ENCODE assay signal across 7 cellular contexts in the genomic region with DNA sequence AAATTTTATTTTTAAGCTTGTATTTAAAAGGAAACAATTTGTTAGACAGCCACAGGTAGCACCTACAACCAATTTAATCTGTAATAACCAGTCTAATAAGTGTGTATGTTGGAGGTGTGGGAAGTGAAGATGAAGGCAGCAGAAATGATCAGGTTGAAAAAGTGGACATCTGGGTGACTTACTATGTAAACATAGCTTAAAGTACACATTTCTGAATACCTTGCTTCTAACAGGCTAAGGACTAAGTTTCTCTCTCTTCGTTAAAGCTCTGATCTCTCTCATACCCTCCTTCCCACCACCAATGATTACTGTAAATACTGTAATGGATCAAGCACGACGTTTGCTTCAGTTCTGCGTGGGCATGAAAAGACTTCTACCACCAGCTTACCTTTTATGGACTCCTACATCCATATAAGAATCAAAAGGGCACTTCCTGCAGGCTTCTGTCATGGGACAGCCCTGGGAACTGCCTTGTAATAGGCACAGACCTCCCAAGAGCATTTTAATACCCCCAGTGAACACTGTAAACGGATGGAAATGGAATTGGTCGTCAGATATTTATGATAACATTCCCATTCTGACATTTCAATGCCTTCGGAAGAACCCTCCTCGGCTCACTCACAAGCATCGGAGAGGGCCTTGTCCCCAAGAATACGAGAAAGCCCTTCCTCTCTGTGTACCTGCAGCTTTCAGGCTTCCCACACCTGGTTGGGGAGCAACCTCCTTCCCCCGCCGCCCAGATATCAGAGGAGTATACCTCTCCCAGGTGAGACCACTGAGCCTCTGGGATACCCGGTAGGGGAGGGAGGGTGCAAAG. TPM values are rescaled to one million over a fixed set of nuclear protein-coding genes. Genes with fewer than 3 reads are reported as not detected.
DNase-seq lines count a peak whose midpoint lies in the region; ATAC-seq, FAIRE-seq and TF ChIP-seq lines count a peak whose summit lies in the region.

No MANE protein-coding gene starts in this region.

- no peaks in the 10 kb centered on the region for H4K20me1 ChIP-seq in astrocyte (ENCODE audit: insufficient read depth, low read length)

- no peak for TF ChIP-seq CTCF in astrocyte (IDR thresholded peaks at IDR 0.05; ENCODE audit: insufficient read depth, low read depth, low read length)

- peak overlapping the region; percentile 88 for H3K27ac ChIP-seq in astrocyte (ENCODE audit: low read depth, low read length)
- H3K27ac ChIP-seq in substantia nigra (ENCODE audit: low read depth, low read length, poor library complexity, severe bottlenecking): peak overlapping the region; percentile 91

- H3K4me3 Mint-ChIP-seq in astrocyte (ENCODE audit: unreplicated experiment): peak overlapping the region; percentile 98

- H3K9ac ChIP-seq in astrocyte (ENCODE audit: low read length): peak overlapping the region; percentile 88

- H3K27me3 ChIP-seq in astrocyte (ENCODE audit: insufficient read depth, low read length): no peaks in the 10 kb centered on the region

- peaks cover 13% of the 10 kb centered on the region for H3K4me1 ChIP-seq in astrocyte (ENCODE audit: insufficient read depth, low read length)

- no peaks in the 10 kb centered on the region for H3K27me3 Mint-ChIP-seq in astrocyte (ENCODE audit: low read depth, unreplicated experiment)

- H3K9me3 ChIP-seq in astrocyte (ENCODE audit: insufficient read depth, low read depth, low read length): no peaks in the 10 kb centered on the region

- peak overlapping the region; percentile 99 for H3K4me2 ChIP-seq in astrocyte (ENCODE audit: low read length)

- H3K27ac Mint-ChIP-seq in astrocyte (ENCODE audit: unreplicated experiment): peak overlapping the region; percentile 87

- peaks cover 6% of the 10 kb centered on the region for H3K4me1 Mint-ChIP-seq in astrocyte (ENCODE audit: low read depth, unreplicated experiment)

- FAIRE-seq in HTR-8/SVneo (lab: Jason Lieb, UNC) (no peak), astrocyte (lab: Jason Lieb, UNC) (no peak), urothelium cell line (lab: Jason Lieb, UNC) (no peak)

- no peaks in the 10 kb centered on the region for H3K9me3 Mint-ChIP-seq in astrocyte (ENCODE audit: unreplicated experiment)

- H3K79me2 ChIP-seq in astrocyte (ENCODE audit: insufficient read depth, low read length): peaks cover 50% of the 10 kb centered on the region

- peak; percentile 22 for DNase-seq in HTR-8/SVneo (ENCODE audit: insufficient read length, low spot score)
- no peak for DNase-seq in astrocyte (ENCODE audit: low read depth)
- DNase-seq in kidney glomerular epithelial cell (lab: John Stamatoyannopoulos, UW): peak; percentile 22
- DNase-seq in substantia nigra (lab: John Stamatoyannopoulos, UW): no peak
- DNase-seq in MV-4-11 (lab: John Stamatoyannopoulos, UW): no peak
- DNase-seq in urothelium cell line (ENCODE audit: low spot score): no peak

- ATAC-seq in GM18502 (IDR thresholded peaks at IDR 0.05; ENCODE audit: poor library complexity, unreplicated experiment): peak; percentile 20

- H3K4me3 ChIP-seq in astrocyte (ENCODE audit: insufficient read depth, low read depth, low read length): peak overlapping the region; percentile 87

- peak overlapping the region; percentile 99 for H2AFZ ChIP-seq in astrocyte (ENCODE audit: low read depth, low read length)

- peaks cover under 1% of the 10 kb centered on the region for H3K36me3 ChIP-seq in astrocyte (ENCODE audit: insufficient read depth, low read length)

- H3K36me3 Mint-ChIP-seq in astrocyte (ENCODE audit: low read depth, unreplicated experiment): no peaks in the 10 kb centered on the region

RNA-seq across cellular contexts. Expression of gene CCDC43, which starts 0.7 kb away (rescaled TPM):
- 29.3 and 31.9 TPM in 2 replicates for total RNA-seq in astrocyte

RNA-seq across cellular contexts. Expression of gene DBF4B, which starts 19.6 kb away (rescaled TPM):
- 7.5 and 9.5 TPM in 2 replicates for total RNA-seq in astrocyte

RNA-seq across cellular contexts. Expression of gene MEIOC, which starts 32.6 kb away (rescaled TPM):
- 0.45 and 0.55 TPM in 2 replicates for total RNA-seq in astrocyte

Comparison
In these comparisons a context has a peak if more than half of its experiments do, and no peak if none do; other contexts are left out.
1. DNase-seq: peak in HTR-8/SVneo (single experiment) and kidney glomerular epithelial cell (single experiment); none in astrocyte (single experiment), substantia nigra (0 of 49), MV-4-11 (single experiment) and urothelium cell line (single experiment).